ENCODE assay signal across 7 cellular contexts in the genomic region with DNA sequence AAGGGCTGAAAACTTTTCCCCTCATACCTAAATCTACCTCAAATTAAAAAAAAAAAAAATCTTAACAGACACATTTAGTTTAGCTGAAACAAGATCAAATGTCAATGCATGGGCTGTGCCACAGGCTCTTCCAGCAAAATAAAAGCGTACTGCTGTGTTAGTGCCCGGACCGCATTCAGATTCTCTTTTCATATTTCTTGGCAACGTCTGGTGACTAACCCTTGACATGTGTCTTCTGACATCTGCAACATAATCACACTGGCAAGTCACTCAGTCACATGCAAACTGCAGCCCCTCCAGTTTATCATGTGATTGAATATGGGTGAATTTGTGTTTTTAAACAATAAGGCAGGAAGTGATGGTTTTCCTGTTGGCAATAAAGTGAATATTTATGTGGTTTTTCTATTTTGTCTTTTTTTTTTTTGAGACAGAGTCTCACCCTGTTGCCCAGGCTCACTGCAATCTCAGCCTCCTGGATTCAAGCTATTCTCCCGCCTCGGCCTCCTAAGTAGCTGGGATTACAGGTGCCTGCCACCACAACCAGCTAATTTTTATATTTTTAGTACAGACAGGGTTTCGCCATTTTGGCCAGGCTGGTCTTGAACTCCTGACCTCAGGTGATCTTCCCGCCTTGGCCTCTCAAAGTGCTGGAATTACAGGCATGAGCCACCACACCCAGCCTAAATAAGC.
DNase-seq lines count a peak whose midpoint lies in the region; ATAC-seq and TF ChIP-seq lines count a peak whose summit lies in the region.
"Not testable (repeated sequence)": the region's sequence is repeated elsewhere in the genome, so short reads cannot be mapped to it uniquely, and the experiment has no call there.

No MANE protein-coding gene starts in this region.

- not testable (repeated sequence) for H3K27me3 ChIP-seq in right lobe of liver

- intact Hi-C loops in right lobe of liver (cut with DNase I), result not testable (repeated sequence)

- H3K4me3 ChIP-seq in GM12865 (ENCODE audit: low read depth, low read length); right lobe of liver: not testable (repeated sequence)

- peak; percentile 72 to 81 (median 79) for ATAC-seq in right lobe of liver

- 53% methylated on average over 8 of the region's 8 CpGs for WGBS in right lobe of liver (ENCODE audit: insufficient coverage, low coverage, low lambda C conversion rate, missing lambda C conversion rate)

- H3K4me1 ChIP-seq in right lobe of liver, result not testable (repeated sequence)

- not testable (repeated sequence) for TF ChIP-seq POLR2A in right lobe of liver (IDR thresholded peaks at IDR 0.05)

- peak overlapping the region; percentile 83 for H3K27ac Mint-ChIP-seq in activated naive CD8-positive, alpha-beta T cell

- H3K27ac ChIP-seq in right lobe of liver, result peak overlapping the region in 1 of 3 donors; percentile 24

- not testable (repeated sequence) for H3K27me3 Mint-ChIP-seq in activated naive CD8-positive, alpha-beta T cell

- H3K36me3 ChIP-seq in right lobe of liver, result peaks cover 0 to 31% (median 14%) of the 10 kb centered on the region in 4 donors

- H3K9me3 Mint-ChIP-seq in activated naive CD8-positive, alpha-beta T cell (ENCODE audit: low read depth), result not testable (repeated sequence)

- peak overlapping the region; percentile 56 for H3K4me3 Mint-ChIP-seq in activated naive CD8-positive, alpha-beta T cell

- TF ChIP-seq CTCF in GM12865 (IDR thresholded peaks at IDR 0.05; ENCODE audit: insufficient read depth, low read depth, low read length, missing control alignments); right lobe of liver (IDR thresholded peaks at IDR 0.05): not testable (repeated sequence)

- not testable (repeated sequence) for H3K36me3 Mint-ChIP-seq in activated naive CD8-positive, alpha-beta T cell

- H3K9me3 ChIP-seq in right lobe of liver, result not testable (repeated sequence)

- H3K4me1 Mint-ChIP-seq in activated naive CD8-positive, alpha-beta T cell (ENCODE audit: low read depth), result peaks cover 21% of the 10 kb centered on the region

- DNase-seq in GM12865 (ENCODE audit: low read depth), result peak; percentile 1
- DNase-seq in NCI-H446 treated with DMSO at 0.1 percent for 48 hours (lab: John Stamatoyannopoulos, UW), result peak; percentile 9
- DNase-seq in activated CD4-positive, alpha-beta T cell treated with anti-CD3 and anti-CD28 coated beads, Interleukin-2, amount 50 U/mL, for 4 hours, result peak; percentile 10 to 36
- peak; percentile 16 for DNase-seq in epidermal melanocyte (ENCODE audit: insufficient read length, low spot score)
- not testable (repeated sequence) for DNase-seq in right lobe of liver
- peak; percentile 7 for DNase-seq in stimulated activated CD4-positive, alpha-beta T cell treated with anti-CD3 and anti-CD28 coated beads, Interleukin-15, amount 100 ng/mL, for 24 hours
